Comparison of ENCODE assay signal across 1 cellular context in genomic region chr4:8050180-8050554, GRCh38.
A peak's percentile ranks its signal among the peaks of the same experiment; 100 is the strongest.
TF ChIP-seq lines count a peak whose summit lies in the region.

No MANE protein-coding gene starts in this region.

TF ChIP-seq in GM23338, 12 proteins besides CTCF, POLR2A, EP300 and RAD21 (continued from another document):
- TF ChIP-seq, protein P1, sequence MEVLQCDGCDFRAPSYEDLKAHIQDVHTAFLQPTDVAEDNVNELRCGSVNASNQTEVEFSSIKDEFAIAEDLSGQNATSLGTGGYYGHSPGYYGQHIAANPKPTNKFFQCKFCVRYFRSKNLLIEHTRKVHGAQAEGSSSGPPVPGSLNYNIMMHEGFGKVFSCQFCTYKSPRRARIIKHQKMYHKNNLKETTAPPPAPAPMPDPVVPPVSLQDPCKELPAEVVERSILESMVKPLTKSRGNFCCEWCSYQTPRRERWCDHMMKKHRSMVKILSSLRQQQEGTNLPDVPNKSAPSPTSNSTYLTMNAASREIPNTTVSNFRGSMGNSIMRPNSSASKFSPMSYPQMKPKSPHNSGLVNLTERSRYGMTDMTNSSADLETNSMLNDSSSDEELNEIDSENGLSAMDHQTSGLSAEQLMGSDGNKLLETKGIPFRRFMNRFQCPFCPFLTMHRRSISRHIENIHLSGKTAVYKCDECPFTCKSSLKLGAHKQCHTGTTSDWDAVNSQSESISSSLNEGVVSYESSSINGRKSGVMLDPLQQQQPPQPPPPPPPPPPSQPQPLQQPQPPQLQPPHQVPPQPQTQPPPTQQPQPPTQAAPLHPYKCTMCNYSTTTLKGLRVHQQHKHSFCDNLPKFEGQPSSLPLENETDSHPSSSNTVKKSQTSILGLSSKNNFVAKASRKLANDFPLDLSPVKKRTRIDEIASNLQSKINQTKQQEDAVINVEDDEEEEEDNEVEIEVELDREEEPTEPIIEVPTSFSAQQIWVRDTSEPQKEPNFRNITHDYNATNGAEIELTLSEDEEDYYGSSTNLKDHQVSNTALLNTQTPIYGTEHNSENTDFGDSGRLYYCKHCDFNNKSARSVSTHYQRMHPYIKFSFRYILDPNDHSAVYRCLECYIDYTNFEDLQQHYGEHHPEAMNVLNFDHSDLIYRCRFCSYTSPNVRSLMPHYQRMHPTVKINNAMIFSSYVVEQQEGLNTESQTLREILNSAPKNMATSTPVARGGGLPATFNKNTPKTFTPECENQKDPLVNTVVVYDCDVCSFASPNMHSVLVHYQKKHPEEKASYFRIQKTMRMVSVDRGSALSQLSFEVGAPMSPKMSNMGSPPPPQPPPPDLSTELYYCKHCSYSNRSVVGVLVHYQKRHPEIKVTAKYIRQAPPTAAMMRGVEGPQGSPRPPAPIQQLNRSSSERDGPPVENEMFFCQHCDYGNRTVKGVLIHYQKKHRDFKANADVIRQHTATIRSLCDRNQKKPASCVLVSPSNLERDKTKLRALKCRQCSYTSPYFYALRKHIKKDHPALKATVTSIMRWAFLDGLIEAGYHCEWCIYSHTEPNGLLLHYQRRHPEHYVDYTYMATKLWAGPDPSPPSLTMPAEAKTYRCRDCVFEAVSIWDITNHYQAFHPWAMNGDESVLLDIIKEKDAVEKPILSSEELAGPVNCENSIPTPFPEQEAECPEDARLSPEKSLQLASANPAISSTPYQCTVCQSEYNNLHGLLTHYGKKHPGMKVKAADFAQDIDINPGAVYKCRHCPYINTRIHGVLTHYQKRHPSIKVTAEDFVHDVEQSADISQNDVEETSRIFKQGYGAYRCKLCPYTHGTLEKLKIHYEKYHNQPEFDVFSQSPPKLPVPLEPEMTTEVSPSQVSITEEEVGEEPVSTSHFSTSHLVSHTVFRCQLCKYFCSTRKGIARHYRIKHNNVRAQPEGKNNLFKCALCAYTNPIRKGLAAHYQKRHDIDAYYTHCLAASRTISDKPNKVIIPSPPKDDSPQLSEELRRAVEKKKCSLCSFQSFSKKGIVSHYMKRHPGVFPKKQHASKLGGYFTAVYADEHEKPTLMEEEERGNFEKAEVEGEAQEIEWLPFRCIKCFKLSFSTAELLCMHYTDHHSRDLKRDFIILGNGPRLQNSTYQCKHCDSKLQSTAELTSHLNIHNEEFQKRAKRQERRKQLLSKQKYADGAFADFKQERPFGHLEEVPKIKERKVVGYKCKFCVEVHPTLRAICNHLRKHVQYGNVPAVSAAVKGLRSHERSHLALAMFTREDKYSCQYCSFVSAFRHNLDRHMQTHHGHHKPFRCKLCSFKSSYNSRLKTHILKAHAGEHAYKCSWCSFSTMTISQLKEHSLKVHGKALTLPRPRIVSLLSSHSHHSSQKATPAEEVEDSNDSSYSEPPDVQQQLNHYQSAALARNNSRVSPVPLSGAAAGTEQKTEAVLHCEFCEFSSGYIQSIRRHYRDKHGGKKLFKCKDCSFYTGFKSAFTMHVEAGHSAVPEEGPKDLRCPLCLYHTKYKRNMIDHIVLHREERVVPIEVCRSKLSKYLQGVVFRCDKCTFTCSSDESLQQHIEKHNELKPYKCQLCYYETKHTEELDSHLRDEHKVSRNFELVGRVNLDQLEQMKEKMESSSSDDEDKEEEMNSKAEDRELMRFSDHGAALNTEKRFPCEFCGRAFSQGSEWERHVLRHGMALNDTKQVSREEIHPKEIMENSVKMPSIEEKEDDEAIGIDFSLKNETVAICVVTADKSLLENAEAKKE (CRISPR knock-in tag; IDR thresholded peaks at IDR 0.05), result 0 out of 2 replicates have a peak, but pooled peaks have one; percentile 11
- TF ChIP-seq STAT1 (IDR thresholded peaks at IDR 0.05; ENCODE audit: unreplicated experiment) (no peak), POLR2AphosphoS5 (IDR thresholded peaks at IDR 0.05; ENCODE audit: low read depth) (no peak), EZH2 (IDR thresholded peaks at IDR 0.05; ENCODE audit: low read depth, unreplicated experiment) (no peak), EZH2phosphoT487 (IDR thresholded peaks at IDR 0.05; ENCODE audit: unreplicated experiment) (no peak), ETS1 (IDR thresholded peaks at IDR 0.05) (no peak), ZNF331 (CRISPR knock-in tag; IDR thresholded peaks at IDR 0.05; ENCODE audit: low read depth) (no peak), ZNF114 (CRISPR knock-in tag; IDR thresholded peaks at IDR 0.05) (0 out of 2 replicates have a peak, but pooled peaks have one; percentile 15), JUNB (IDR thresholded peaks at IDR 0.05; ENCODE audit: unreplicated experiment) (no peak), NANOG (IDR thresholded peaks at IDR 0.05; ENCODE audit: borderline replicate concordance) (no peak)
- TF ChIP-seq, protein P2, sequence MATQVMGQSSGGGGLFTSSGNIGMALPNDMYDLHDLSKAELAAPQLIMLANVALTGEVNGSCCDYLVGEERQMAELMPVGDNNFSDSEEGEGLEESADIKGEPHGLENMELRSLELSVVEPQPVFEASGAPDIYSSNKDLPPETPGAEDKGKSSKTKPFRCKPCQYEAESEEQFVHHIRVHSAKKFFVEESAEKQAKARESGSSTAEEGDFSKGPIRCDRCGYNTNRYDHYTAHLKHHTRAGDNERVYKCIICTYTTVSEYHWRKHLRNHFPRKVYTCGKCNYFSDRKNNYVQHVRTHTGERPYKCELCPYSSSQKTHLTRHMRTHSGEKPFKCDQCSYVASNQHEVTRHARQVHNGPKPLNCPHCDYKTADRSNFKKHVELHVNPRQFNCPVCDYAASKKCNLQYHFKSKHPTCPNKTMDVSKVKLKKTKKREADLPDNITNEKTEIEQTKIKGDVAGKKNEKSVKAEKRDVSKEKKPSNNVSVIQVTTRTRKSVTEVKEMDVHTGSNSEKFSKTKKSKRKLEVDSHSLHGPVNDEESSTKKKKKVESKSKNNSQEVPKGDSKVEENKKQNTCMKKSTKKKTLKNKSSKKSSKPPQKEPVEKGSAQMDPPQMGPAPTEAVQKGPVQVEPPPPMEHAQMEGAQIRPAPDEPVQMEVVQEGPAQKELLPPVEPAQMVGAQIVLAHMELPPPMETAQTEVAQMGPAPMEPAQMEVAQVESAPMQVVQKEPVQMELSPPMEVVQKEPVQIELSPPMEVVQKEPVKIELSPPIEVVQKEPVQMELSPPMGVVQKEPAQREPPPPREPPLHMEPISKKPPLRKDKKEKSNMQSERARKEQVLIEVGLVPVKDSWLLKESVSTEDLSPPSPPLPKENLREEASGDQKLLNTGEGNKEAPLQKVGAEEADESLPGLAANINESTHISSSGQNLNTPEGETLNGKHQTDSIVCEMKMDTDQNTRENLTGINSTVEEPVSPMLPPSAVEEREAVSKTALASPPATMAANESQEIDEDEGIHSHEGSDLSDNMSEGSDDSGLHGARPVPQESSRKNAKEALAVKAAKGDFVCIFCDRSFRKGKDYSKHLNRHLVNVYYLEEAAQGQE (IDR thresholded peaks at IDR 0.05; ENCODE audit: unreplicated experiment), result no peak
TF ChIP-seq in GM23338: peak in this region for 2.
